ENCODE assay signal across 10 cellular contexts in the genomic region with DNA sequence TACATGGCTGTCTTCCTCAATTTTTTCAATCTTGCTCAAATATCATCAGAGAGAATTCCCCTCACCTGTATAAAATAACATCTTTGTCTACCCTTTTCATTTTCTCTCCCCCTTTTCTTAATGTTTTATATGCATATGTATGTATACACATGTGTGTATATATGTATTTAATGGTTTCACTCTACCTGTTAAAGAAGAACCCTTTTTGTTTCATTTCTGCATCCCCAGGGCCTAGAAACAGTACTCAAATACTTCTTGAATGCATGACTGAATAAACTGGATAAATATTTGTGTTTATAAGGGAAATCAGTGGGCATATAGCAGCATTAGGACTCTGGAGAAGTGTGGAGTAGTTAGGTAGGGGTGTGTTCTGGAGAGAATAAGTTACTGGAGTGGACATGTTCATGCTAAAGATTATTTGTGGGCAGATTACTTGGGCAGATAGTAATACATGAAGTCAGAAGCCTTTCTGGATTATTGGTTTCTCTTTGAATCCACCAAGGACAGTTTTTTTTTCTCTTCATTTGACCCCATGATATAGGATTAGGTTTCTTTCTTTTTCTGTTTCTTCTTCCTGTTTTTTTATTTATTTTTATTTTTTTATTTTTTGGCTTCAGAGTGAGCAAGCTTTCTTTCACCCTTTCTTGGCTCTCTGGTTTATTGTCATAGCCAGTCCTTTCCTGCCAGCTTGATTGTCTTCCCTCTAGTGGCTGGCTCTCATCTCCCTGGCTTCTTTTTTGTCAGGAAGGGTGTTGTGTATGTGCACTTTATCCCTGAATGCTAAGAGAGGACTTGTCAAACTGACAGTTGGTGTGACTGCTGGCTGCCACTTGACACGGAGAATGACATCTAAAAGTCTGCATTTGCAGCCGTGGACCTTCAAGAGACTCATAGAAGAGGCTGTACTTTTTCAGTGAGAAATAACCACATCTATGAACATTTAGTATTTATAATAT.
A peak's percentile ranks its signal among the peaks of the same experiment; 100 is the strongest.
DNase-seq lines count a peak whose midpoint lies in the region; ATAC-seq and TF ChIP-seq lines count a peak whose summit lies in the region.
"Had no signal": no experiment of that assay in that cellular context is flagged by ENCODE, and none has a peak within 500 bp of the region (broad histone marks: within the 10 kb centered on the region; RNA-seq: fewer than 3 reads in every experiment).

No MANE protein-coding gene starts in this region.

- H3K36me3 Mint-ChIP-seq in CD8-positive, alpha-beta T cell: peaks cover 38% of the 10 kb centered on the region

- H2AFZ ChIP-seq in osteoblast (ENCODE audit: low read length): no peak overlapping the region

- CTCF ChIA-PET in CD8-positive, alpha-beta T cell (lab: Charles Lee): interaction anchor here (1.9 kb wide), 1 partner anchor 11 kb away, joined by 4 read pairs; no protein-coding TSS in a partner anchor

- POLR2A ChIA-PET in CD8-positive, alpha-beta T cell (lab: Charles Lee): no interaction called here

- H3K36me3 ChIP-seq in osteoblast (ENCODE audit: insufficient read depth, low read length): peaks cover 4% of the 10 kb centered on the region
- H3K36me3 ChIP-seq in CD8-positive, alpha-beta T cell (ENCODE audit: insufficient read depth, low read length): no peaks in the 10 kb centered on the region

- no peaks in the 10 kb centered on the region for H3K9me3 Mint-ChIP-seq in CD8-positive, alpha-beta T cell

- DNase-seq in NCI-H1417 (lab: John Stamatoyannopoulos, UW) (peak in 2 of 3 experiments; percentile 5 to 17), NCI-H1417 treated with DMSO at 0.1 percent for 48 hours (lab: John Stamatoyannopoulos, UW) (no peak), M059J (ENCODE audit: low read depth) (peak; percentile 31), cerebellar cortex (ENCODE audit: low spot score) (peak; percentile 18), osteoblast (ENCODE audit: insufficient read length, low spot score, missing footprints) (no peak), inferior parietal cortex (ENCODE audit: extremely low spot score) (no peak), COLO829 (ENCODE audit: low spot score) (no peak)
- DNase-seq in CD8-positive, alpha-beta T cell: no peak
- DNase-seq: AML-193, NCI-H2081 treated with DMSO at 0.1 percent for 48 hours had no signal

- H3K27ac Mint-ChIP-seq in CD8-positive, alpha-beta T cell: no peak overlapping the region

- H3K27ac ChIP-seq in osteoblast (ENCODE audit: low read depth, low read length): no peak overlapping the region
- no peak overlapping the region for H3K27ac ChIP-seq in CD8-positive, alpha-beta T cell (ENCODE audit: low read depth, low read length)

- H3K4me2 ChIP-seq in osteoblast (ENCODE audit: insufficient read depth, low read length): no peak overlapping the region

- no peaks in the 10 kb centered on the region for H3K27me3 Mint-ChIP-seq in CD8-positive, alpha-beta T cell (ENCODE audit: low read depth)

- no peaks in the 10 kb centered on the region for H3K4me1 ChIP-seq in osteoblast (ENCODE audit: insufficient read depth, low read length)
- H3K4me1 ChIP-seq in CD8-positive, alpha-beta T cell (ENCODE audit: insufficient read depth, low read length): no peaks in the 10 kb centered on the region

- no peaks in the 10 kb centered on the region for H3K27me3 ChIP-seq in osteoblast (ENCODE audit: insufficient read depth, low read length)
- no peaks in the 10 kb centered on the region for H3K27me3 ChIP-seq in CD8-positive, alpha-beta T cell (ENCODE audit: insufficient read depth, low read length)

- H3K79me2 ChIP-seq in osteoblast (ENCODE audit: insufficient read depth, low read length): peaks cover 10% of the 10 kb centered on the region

- no peak for ATAC-seq in CD8-positive, alpha-beta T cell

- no peaks in the 10 kb centered on the region for H3K9me3 ChIP-seq in osteoblast (ENCODE audit: low read depth, low read length)
- H3K9me3 ChIP-seq in CD8-positive, alpha-beta T cell (ENCODE audit: low read length): no peaks in the 10 kb centered on the region

- peak; percentile 35 for TF ChIP-seq CTCF in osteoblast (IDR thresholded peaks at IDR 0.05; ENCODE audit: extremely low read depth, low read depth, low read length)
- no peak for TF ChIP-seq CTCF in CD8-positive, alpha-beta T cell (IDR thresholded peaks at IDR 0.05)

- no peak overlapping the region for H3K4me3 ChIP-seq in osteoblast (ENCODE audit: insufficient read depth, low read length)
- no peak overlapping the region for H3K4me3 ChIP-seq in CD8-positive, alpha-beta T cell (ENCODE audit: low read depth, low read length)

- peaks cover 39% of the 10 kb centered on the region for H3K4me1 Mint-ChIP-seq in CD8-positive, alpha-beta T cell (ENCODE audit: low read depth)

- H3K4me3 Mint-ChIP-seq in CD8-positive, alpha-beta T cell: no peak overlapping the region

- peaks cover 1% of the 10 kb centered on the region for H4K20me1 ChIP-seq in osteoblast (ENCODE audit: insufficient read depth, low read length)

- intact Hi-C loops in CD8-positive, alpha-beta T cell (cut with DNase I, micrococcal nuclease): no loop called here

Comparison
In these comparisons a context has a peak if more than half of its experiments do, and no peak if none do; other contexts are left out.
1. DNase-seq: peak in NCI-H1417 (2 of 3), M059J (single experiment) and cerebellar cortex (single experiment); none in NCI-H1417 treated with DMSO at 0.1 percent for 48 hours (single experiment), osteoblast (single experiment), inferior parietal cortex (single experiment), COLO829 (single experiment) and CD8-positive, alpha-beta T cell (0 of 7).